In the genomic region with DNA sequence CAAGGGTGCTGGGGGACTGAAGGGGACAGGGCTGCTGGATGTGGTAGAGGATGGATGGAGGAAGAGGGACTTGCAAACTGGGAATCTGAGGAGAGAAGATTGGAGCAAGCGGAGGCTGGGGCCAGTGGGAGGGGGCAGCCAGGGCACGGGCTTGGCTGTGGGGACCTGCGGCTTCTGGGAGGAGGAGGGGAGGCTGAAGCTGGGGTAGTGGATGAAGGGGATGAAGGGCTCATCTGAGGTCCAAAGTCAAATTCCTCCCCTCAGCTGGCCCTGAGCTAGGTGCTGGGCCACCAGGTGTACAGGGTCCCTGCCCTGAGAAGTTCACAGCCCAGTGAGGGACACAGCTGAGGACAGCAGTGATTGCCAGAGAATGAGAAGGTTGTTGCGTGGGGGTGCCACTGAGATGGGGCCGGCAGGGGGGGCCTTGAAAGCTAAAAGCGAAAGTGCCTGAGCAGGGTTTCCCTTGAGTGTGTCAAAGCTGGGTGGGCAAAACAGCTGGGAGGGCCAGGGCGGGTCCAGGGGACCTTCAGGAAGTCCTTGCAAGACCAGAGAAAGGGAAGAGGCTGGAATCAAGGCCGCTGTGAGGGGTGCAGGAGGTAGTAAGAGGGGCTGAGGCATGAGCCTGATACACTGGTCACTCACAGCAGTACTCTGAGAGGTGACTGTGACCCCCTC, we compare ENCODE assay signal across 22 cellular contexts.
DNase-seq lines count a peak whose midpoint lies in the region; ATAC-seq and TF ChIP-seq lines count a peak whose summit lies in the region.
"Had no signal": no experiment of that assay in that cellular context is flagged by ENCODE, and none has a peak within 500 bp of the region (broad histone marks: within the 10 kb centered on the region; RNA-seq: fewer than 3 reads in every experiment).

No MANE protein-coding gene starts in this region.

- H3K36me3 Mint-ChIP-seq in chondrocyte (ENCODE audit: low read depth) (peaks cover 21% of the 10 kb centered on the region), GM23338 (ENCODE audit: low read depth) (peaks cover 4% of the 10 kb centered on the region; the same call in 1 of the 3 replicates)

- 78% methylated on average over 8 of the region's 8 CpGs for WGBS in SK-N-SH (ENCODE audit: low lambda C conversion rate)

- ATAC-seq in SK-N-SH treated with all-trans-retinoic acid at 6 μM for 48 hours (no peak), HG03520 (IDR thresholded peaks at IDR 0.05; ENCODE audit: unreplicated experiment) (no peak), GM23338 (no peak)
- ATAC-seq: heart left ventricle, K562 had no signal

- H3K4me3 ChIP-seq in SK-N-SH (ENCODE audit: low read depth in 2 of 2, low read length in 1 of 2) (no peak overlapping the region), GM23338 (no peak overlapping the region)
- H3K4me3 ChIP-seq: heart left ventricle, K562, right atrium auricular region had no signal

- H2AFZ ChIP-seq in SK-N-SH (ENCODE audit: low read depth) (no peak overlapping the region), GM23338 (no peak overlapping the region)
- H2AFZ ChIP-seq: parathyroid adenoma had no signal

- DNase-seq in SK-N-SH: peak; percentile 33
- DNase-seq in GM10248 (ENCODE audit: extremely low spot score): peak; percentile 19
- peak; percentile 53 for DNase-seq in chondrocyte (ENCODE audit: low spot score)
- peak; percentile 14 for DNase-seq in stimulated activated CD8-positive, alpha-beta memory T cell treated with anti-CD3 and anti-CD28 coated beads, Interleukin-4, amount 100 ng/mL, for 48 hours
- no peak for DNase-seq in DMS114 treated with DMSO at 0.1 percent for 48 hours (lab: John Stamatoyannopoulos, UW; ENCODE audit: unreplicated experiment)
- no peak for DNase-seq in GM23338 (ENCODE audit: low spot score)
- DNase-seq: activated CD4-positive, alpha-beta T cell treated with anti-CD3 and anti-CD28 coated beads, Interleukin-2, amount 50 U/mL, for 4 hours; brain microvascular endothelial cell; effector CD8-positive, alpha-beta T cell; EL; kidney glomerular epithelial cell; NCI-H1105; NCI-H2029; NCI-H524 treated with DMSO at 0.1 percent for 48 hours; SHP77 had no signal

- H3K27me3 ChIP-seq in SK-N-SH (ENCODE audit: insufficient read depth) (peaks cover 19% of the 10 kb centered on the region), GM23338 (ENCODE audit: insufficient read depth) (no peaks in the 10 kb centered on the region)
- H3K27me3 ChIP-seq: brain microvascular endothelial cell, heart left ventricle, right atrium auricular region had no signal

- TF ChIP-seq RAD21 in SK-N-SH (IDR thresholded peaks at IDR 0.05; ENCODE audit: low read length): no peak

- H4K20me1 ChIP-seq in SK-N-SH (ENCODE audit: insufficient read depth) (no peaks in the 10 kb centered on the region), GM23338 (replicated peaks; ENCODE audit: insufficient read depth) (no peaks in the 10 kb centered on the region; the same call in 1 of the 2 replicates)

- H3K9me3 ChIP-seq in SK-N-SH: no peaks in the 10 kb centered on the region
- H3K9me3 ChIP-seq: heart left ventricle, right atrium auricular region had no signal

- no peaks in the 10 kb centered on the region; a peak in 1 of 4 replicates for H3K4me1 ChIP-seq in SK-N-SH (ENCODE audit: control insufficient read depth in 1 of 2, insufficient read depth in 2 of 2, low read depth in 1 of 2, low read length in 1 of 2)
- H3K4me1 ChIP-seq in GM23338 (ENCODE audit: insufficient read depth): no peaks in the 10 kb centered on the region
- H3K4me1 ChIP-seq: heart left ventricle, parathyroid adenoma, right atrium auricular region had no signal

- H3K27me3 Mint-ChIP-seq in chondrocyte (ENCODE audit: low read depth) (no peaks in the 10 kb centered on the region), GM23338 (ENCODE audit: insufficient read depth, low read depth, poor library complexity) (peaks cover 6% of the 10 kb centered on the region)

- H3F3A ChIP-seq in SK-N-SH (replicated peaks; ENCODE audit: insufficient read depth) (no peaks in the 10 kb centered on the region), GM23338 (replicated peaks; ENCODE audit: low read depth) (no peaks in the 10 kb centered on the region)

- H3K4me1 Mint-ChIP-seq in chondrocyte (ENCODE audit: low read depth): no peaks in the 10 kb centered on the region
- H3K4me1 Mint-ChIP-seq in GM23338: no peaks in the 10 kb centered on the region

- TF ChIP-seq CTCF in SK-N-SH (IDR thresholded peaks at IDR 0.05): no peak
- TF ChIP-seq CTCF in GM10248 (IDR thresholded peaks at IDR 0.05; ENCODE audit: control extremely low read depth, extremely low read depth, low read depth, missing control alignments): no peak
- no peak for TF ChIP-seq CTCF in chondrocyte (IDR thresholded peaks at IDR 0.05)
- TF ChIP-seq CTCF in GM23338 (conservative IDR thresholded peaks at IDR 0.05; ENCODE audit: low read depth in 2 of 2): no peak

- H3K9me3 Mint-ChIP-seq in chondrocyte (ENCODE audit: low read depth) (no peaks in the 10 kb centered on the region), GM23338 (no peaks in the 10 kb centered on the region)

- no peaks in the 10 kb centered on the region for H3K79me2 ChIP-seq in SK-N-SH (ENCODE audit: insufficient read depth)
- H3K79me2 ChIP-seq in GM23338 (replicated peaks; ENCODE audit: insufficient read depth): no peaks in the 10 kb centered on the region
- H3K79me2 ChIP-seq: parathyroid adenoma had no signal

- H3K36me3 ChIP-seq in SK-N-SH (replicated peaks in 1 of 2; ENCODE audit: control insufficient read depth in 1 of 2, insufficient read depth in 2 of 2, low read length in 1 of 2) (no peaks in the 10 kb centered on the region), GM23338 (ENCODE audit: insufficient read depth) (no peaks in the 10 kb centered on the region)
- H3K36me3 ChIP-seq: brain microvascular endothelial cell, heart left ventricle, right atrium auricular region had no signal

- H3K4me2 ChIP-seq in SK-N-SH (no peak overlapping the region), GM23338 (no peak overlapping the region)

- no peaks in the 10 kb centered on the region for H3K9me2 ChIP-seq in SK-N-SH
- H3K9me2 ChIP-seq in GM23338 (ENCODE audit: insufficient read depth): no peaks in the 10 kb centered on the region

- H3K4me3 Mint-ChIP-seq in chondrocyte (ENCODE audit: unreplicated experiment): no peak overlapping the region
- H3K4me3 Mint-ChIP-seq in GM23338: no peak overlapping the region

- POLR2A ChIA-PET in SK-N-SH (lab: Yijun Ruan, JAX) (no interaction called here), GM10248 (lab: Yijun Ruan, JAX) (no interaction called here)

- H3K27ac ChIP-seq in SK-N-SH (ENCODE audit: low read depth in 2 of 2, low read length in 1 of 2) (no peak overlapping the region), GM23338 (ENCODE audit: low read depth) (no peak overlapping the region)
- H3K27ac ChIP-seq: 22Rv1, brain microvascular endothelial cell, heart left ventricle, parathyroid adenoma, right atrium auricular region had no signal

- H3K27ac Mint-ChIP-seq in chondrocyte (ENCODE audit: unreplicated experiment): no peak overlapping the region
- H3K27ac Mint-ChIP-seq in GM23338: no peak overlapping the region; the same call in 1 of the 2 replicates

- no peak for TF ChIP-seq EP300 in SK-N-SH (IDR thresholded peaks at IDR 0.05; ENCODE audit: borderline replicate concordance in 1 of 2, low read depth in 1 of 2, low read length in 1 of 2)

- H3K9ac ChIP-seq in SK-N-SH: no peak overlapping the region
- H3K9ac ChIP-seq: parathyroid adenoma had no signal

- CTCF ChIA-PET in SK-N-SH (lab: Yijun Ruan, JAX) (interaction anchor here (0.6 to 5.9 kb wide), 8 partner anchors 11 to 725 kb away, joined by 3 to 47 read pairs (median 3); no protein-coding TSS in a partner anchor), GM10248 (lab: Yijun Ruan, JAX) (no interaction called here)

TF ChIP-seq in SK-N-SH, 30 proteins besides CTCF, POLR2A, EP300 and RAD21 (continues in another document):
- TF ChIP-seq NRF1 (IDR thresholded peaks at IDR 0.05; ENCODE audit: low read depth, low read length) (no peak), YY1 (IDR thresholded peaks at IDR 0.05; ENCODE audit: low read depth) (no peak), CHD2 (IDR thresholded peaks at IDR 0.05; ENCODE audit: low read length, partially characterized antibody) (no peak)
- TF ChIP-seq, protein P1, sequence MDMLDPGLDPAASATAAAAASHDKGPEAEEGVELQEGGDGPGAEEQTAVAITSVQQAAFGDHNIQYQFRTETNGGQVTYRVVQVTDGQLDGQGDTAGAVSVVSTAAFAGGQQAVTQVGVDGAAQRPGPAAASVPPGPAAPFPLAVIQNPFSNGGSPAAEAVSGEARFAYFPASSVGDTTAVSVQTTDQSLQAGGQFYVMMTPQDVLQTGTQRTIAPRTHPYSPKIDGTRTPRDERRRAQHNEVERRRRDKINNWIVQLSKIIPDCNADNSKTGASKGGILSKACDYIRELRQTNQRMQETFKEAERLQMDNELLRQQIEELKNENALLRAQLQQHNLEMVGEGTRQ (IDR thresholded peaks at IDR 0.05; ENCODE audit: borderline replicate concordance, low read depth, low read length): no peak

TF ChIP-seq in SK-N-SH treated with all-trans-retinoic acid at 6 μM for 48 hours, 23 proteins besides CTCF, POLR2A, EP300 and RAD21:
- TF ChIP-seq ARNTL (CRISPR knock-in tag; IDR thresholded peaks at IDR 0.05; ENCODE audit: borderline replicate concordance, low read depth) (no peak), SNAI2 (CRISPR knock-in tag; IDR thresholded peaks at IDR 0.05) (no peak), ZFP3 (CRISPR knock-in tag; IDR thresholded peaks at IDR 0.05) (no peak)
TF ChIP-seq in SK-N-SH treated with all-trans-retinoic acid at 6 μM for 48 hours: peak in this region for 0.

Comparison
In these comparisons a context has a peak if more than half of its experiments do, and no peak if none do; other contexts are left out.
1. DNase-seq: peak in SK-N-SH (single experiment), GM10248 (single experiment), chondrocyte (single experiment) and stimulated activated CD8-positive, alpha-beta memory T cell treated with anti-CD3 and anti-CD28 coated beads, Interleukin-4, amount 100 ng/mL, for 48 hours (single experiment); none in DMS114 treated with DMSO at 0.1 percent for 48 hours (single experiment) and GM23338 (single experiment).